Comparison of ENCODE assay signal across 19 cellular contexts in the genomic region with DNA sequence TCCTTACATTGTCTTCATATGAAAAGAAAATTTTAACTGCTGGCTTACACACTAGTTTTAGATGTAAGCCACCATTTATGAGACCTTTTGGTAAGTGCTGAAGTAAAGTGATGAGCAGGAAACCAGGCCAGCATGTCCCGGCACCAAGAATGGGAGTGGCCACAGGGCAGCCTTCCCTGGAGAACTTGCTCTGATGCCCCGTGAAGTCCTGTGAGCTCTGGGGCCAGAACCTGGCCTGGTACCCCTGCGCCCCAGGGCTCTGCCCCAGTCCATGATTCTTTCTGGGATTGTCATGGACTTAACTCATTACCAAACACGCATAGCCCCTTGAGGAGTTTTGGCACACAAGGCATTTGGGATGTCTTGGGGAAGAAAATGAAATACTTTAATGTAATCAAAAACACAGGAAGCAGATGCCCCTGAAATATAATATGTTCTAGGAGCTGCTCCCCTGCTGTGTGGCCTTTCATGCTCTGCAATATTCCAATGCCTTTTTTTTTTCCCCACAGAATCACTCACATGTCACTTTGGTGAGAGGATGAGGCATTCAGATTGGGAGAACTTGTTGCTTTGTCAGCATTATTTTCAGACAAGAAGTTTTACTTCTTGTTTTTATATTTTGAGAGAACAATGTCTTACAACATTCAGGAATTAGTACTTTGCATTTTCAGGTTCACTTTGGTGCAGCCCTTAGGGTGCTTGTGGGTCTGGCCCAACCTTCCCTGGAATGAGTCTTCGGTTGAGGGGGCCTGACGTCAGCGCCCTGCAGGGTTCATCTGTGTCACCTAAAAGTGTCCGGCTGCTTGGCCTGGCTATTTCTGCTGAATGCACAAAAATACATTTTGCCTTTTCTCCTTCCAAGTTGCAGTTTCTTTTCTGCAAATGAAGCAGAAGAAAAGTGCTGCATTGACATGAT. TPM values are rescaled to one million over a fixed set of nuclear protein-coding genes. Genes with fewer than 3 reads are reported as not detected.
DNase-seq lines count a peak whose midpoint lies in the region; ATAC-seq, FAIRE-seq and TF ChIP-seq lines count a peak whose summit lies in the region.
"Had no signal": no experiment of that assay in that cellular context is flagged by ENCODE, and none has a peak within 500 bp of the region (broad histone marks: within the 10 kb centered on the region; RNA-seq: fewer than 3 reads in every experiment).

No MANE protein-coding gene starts in this region.

- no peak for ATAC-seq in A549
- peak; percentile 67 for ATAC-seq in gastroesophageal sphincter
- ATAC-seq: GM23338; stimulated activated memory B cell treated with anti-CD40 and anti-IgM and Interleukin-4, amounts not matched to agents 10 μg/mL and 1 μg/mL and 100 μg/mL, for 72 hours had no signal

- H4K20me1 ChIP-seq in MM.1S (ENCODE audit: insufficient read depth, low read length) = no peaks in the 10 kb centered on the region
- no peaks in the 10 kb centered on the region for H4K20me1 ChIP-seq in Karpas-422 (ENCODE audit: insufficient read depth, low read depth, low read length)

- WGBS in A549 (ENCODE audit: missing lambda C conversion rate) = 35% methylated on average over 7 of the region's 8 CpGs
- WGBS in gastroesophageal sphincter (ENCODE audit: low coverage in 1 of 2), 2 donors = 57 to 67% methylated on average over 4 to 6 of the region's 8 CpGs

- no peak for TF ChIP-seq EP300 in A549 (IDR thresholded peaks at IDR 0.05)
- TF ChIP-seq EP300 in gastroesophageal sphincter (IDR thresholded peaks at IDR 0.05) = no peak

- H3K9me3 ChIP-seq in A549 (no peaks in the 10 kb centered on the region; the same call in 2 of the 3 replicates), MM.1S (replicated peaks; ENCODE audit: insufficient read depth, low read length) (no peaks in the 10 kb centered on the region), gastroesophageal sphincter (peaks cover 0 to 11% (median 0%) of the 10 kb centered on the region in 3 donors), Karpas-422 (ENCODE audit: low read length) (no peaks in the 10 kb centered on the region)

- H3K4me1 ChIP-seq in A549 (no peaks in the 10 kb centered on the region), MM.1S (ENCODE audit: low read length) (peaks cover 19% of the 10 kb centered on the region), gastroesophageal sphincter (no peaks in the 10 kb centered on the region), Karpas-422 (ENCODE audit: low read length) (no peaks in the 10 kb centered on the region)

- no peak overlapping the region for H3K4me2 ChIP-seq in A549
- H3K4me2 ChIP-seq in MM.1S (ENCODE audit: low read depth, low read length) = peak overlapping the region; percentile 38
- H3K4me2 ChIP-seq in Karpas-422 (ENCODE audit: low read depth, low read length, poor library complexity, severe bottlenecking) = no peak overlapping the region
- H3K4me2 ChIP-seq: GM23338 had no signal

- H3K9ac ChIP-seq in MM.1S (ENCODE audit: low read length) (peak overlapping the region; percentile 52; the same call in 1 of the 2 replicates), Karpas-422 (ENCODE audit: low read length) (no peak overlapping the region)

- H2AFZ ChIP-seq in MM.1S (ENCODE audit: low read length) (peak overlapping the region; percentile 88), Karpas-422 (ENCODE audit: low read length) (no peak overlapping the region)
- H2AFZ ChIP-seq: GM23338 had no signal

- FAIRE-seq in A549 (lab: Jason Lieb, UNC) (no peak), urothelium cell line (lab: Jason Lieb, UNC) (no peak)
- FAIRE-seq: endothelial cell of umbilical vein, kidney had no signal

- DNase-seq in A549 (ENCODE audit: low read depth in 1 of 2, low spot score in 1 of 2) (no peak), MM.1S (peak; percentile 85), midbrain (lab: John Stamatoyannopoulos, UW) (peak; percentile 32), HUDEP-2 (lab: John Stamatoyannopoulos, UW; ENCODE audit: unreplicated experiment in 76 of 76) (no peak), Karpas-422 (no peak), urothelium cell line (ENCODE audit: low spot score) (no peak), SK-N-DZ (ENCODE audit: low spot score) (no peak)
- DNase-seq: ACHN; activated CD8-positive, alpha-beta memory T cell treated with anti-CD3 and anti-CD28 coated beads, Interleukin-2, amount 50 U/mL, for 4 hours; activated naive CD4-positive, alpha-beta T cell treated with anti-CD3 and anti-CD28 coated beads, Interleukin-2, amount 50 U/mL, for 16 hours; central memory CD4-positive, alpha-beta T cell; kidney; naive B cell; NCI-H1436 treated with DMSO at 0.1 percent for 48 hours; NCI-H510A treated with DMSO at 0.1 percent for 48 hours had no signal

- H3K36me3 ChIP-seq in MM.1S (replicated peaks; ENCODE audit: insufficient read depth, low read length) (no peaks in the 10 kb centered on the region), gastroesophageal sphincter (no peaks in the 10 kb centered on the region), Karpas-422 (ENCODE audit: insufficient read depth, low read length) (no peaks in the 10 kb centered on the region)

- TF ChIP-seq CTCF in A549 (IDR thresholded peaks at IDR 0.05) = no peak
- TF ChIP-seq CTCF in MM.1S (IDR thresholded peaks at IDR 0.05; ENCODE audit: low read length) = no peak
- no peak for TF ChIP-seq CTCF in gastroesophageal sphincter (IDR thresholded peaks at IDR 0.05)

- no peaks in the 10 kb centered on the region for H3K27me3 ChIP-seq in MM.1S (replicated peaks; ENCODE audit: insufficient read depth, low read length)
- no peaks in the 10 kb centered on the region for H3K27me3 ChIP-seq in gastroesophageal sphincter
- no peaks in the 10 kb centered on the region for H3K27me3 ChIP-seq in Karpas-422 (ENCODE audit: low read length)

- H3F3A ChIP-seq in MM.1S (ENCODE audit: insufficient read depth, low read length) = peaks cover 19% of the 10 kb centered on the region

- H3K4me3 ChIP-seq in A549 (no peak overlapping the region), MM.1S (ENCODE audit: low read length) (peak overlapping the region; percentile 1), gastroesophageal sphincter (no peak overlapping the region), Karpas-422 (ENCODE audit: low read length) (no peak overlapping the region)
- H3K4me3 ChIP-seq: GM23338 had no signal

- TF ChIP-seq POLR2A in A549 (IDR thresholded peaks at IDR 0.05; ENCODE audit: low read length) = no peak
- TF ChIP-seq POLR2A in gastroesophageal sphincter (IDR thresholded peaks at IDR 0.05) = no peak

- POLR2A ChIA-PET in A549 (lab: Yijun Ruan, JAX) = no interaction called here

- H3K79me2 ChIP-seq in MM.1S (ENCODE audit: low read length) = no peaks in the 10 kb centered on the region
- no peaks in the 10 kb centered on the region for H3K79me2 ChIP-seq in Karpas-422 (ENCODE audit: low read length)

- H3K9me2 ChIP-seq in MM.1S (replicated peaks; ENCODE audit: insufficient read depth, low read length) = no peaks in the 10 kb centered on the region
- no peaks in the 10 kb centered on the region for H3K9me2 ChIP-seq in Karpas-422 (replicated peaks; ENCODE audit: insufficient read depth, low read length)

- CTCF ChIA-PET in A549 (lab: Yijun Ruan, JAX) = no interaction called here

- H3K27ac ChIP-seq in A549 = no peak overlapping the region
- peak overlapping the region; percentile 89 for H3K27ac ChIP-seq in MM.1S (ENCODE audit: low read length)
- peak overlapping the region in 2 of 4 donors; percentile 29 to 37 for H3K27ac ChIP-seq in gastroesophageal sphincter
- no peak overlapping the region for H3K27ac ChIP-seq in Karpas-422 (ENCODE audit: low read length)

- TF ChIP-seq RAD21 in A549 (conservative IDR thresholded peaks at IDR 0.05 in 1 of 2, IDR thresholded peaks at IDR 0.05 in 1 of 2) = no peak

TF ChIP-seq in A549, 52 proteins besides CTCF, POLR2A, EP300 and RAD21:
- peak; percentile 82 for TF ChIP-seq MAFK (IDR thresholded peaks at IDR 0.05; ENCODE audit: partially characterized antibody)
- TF ChIP-seq, protein P1, sequence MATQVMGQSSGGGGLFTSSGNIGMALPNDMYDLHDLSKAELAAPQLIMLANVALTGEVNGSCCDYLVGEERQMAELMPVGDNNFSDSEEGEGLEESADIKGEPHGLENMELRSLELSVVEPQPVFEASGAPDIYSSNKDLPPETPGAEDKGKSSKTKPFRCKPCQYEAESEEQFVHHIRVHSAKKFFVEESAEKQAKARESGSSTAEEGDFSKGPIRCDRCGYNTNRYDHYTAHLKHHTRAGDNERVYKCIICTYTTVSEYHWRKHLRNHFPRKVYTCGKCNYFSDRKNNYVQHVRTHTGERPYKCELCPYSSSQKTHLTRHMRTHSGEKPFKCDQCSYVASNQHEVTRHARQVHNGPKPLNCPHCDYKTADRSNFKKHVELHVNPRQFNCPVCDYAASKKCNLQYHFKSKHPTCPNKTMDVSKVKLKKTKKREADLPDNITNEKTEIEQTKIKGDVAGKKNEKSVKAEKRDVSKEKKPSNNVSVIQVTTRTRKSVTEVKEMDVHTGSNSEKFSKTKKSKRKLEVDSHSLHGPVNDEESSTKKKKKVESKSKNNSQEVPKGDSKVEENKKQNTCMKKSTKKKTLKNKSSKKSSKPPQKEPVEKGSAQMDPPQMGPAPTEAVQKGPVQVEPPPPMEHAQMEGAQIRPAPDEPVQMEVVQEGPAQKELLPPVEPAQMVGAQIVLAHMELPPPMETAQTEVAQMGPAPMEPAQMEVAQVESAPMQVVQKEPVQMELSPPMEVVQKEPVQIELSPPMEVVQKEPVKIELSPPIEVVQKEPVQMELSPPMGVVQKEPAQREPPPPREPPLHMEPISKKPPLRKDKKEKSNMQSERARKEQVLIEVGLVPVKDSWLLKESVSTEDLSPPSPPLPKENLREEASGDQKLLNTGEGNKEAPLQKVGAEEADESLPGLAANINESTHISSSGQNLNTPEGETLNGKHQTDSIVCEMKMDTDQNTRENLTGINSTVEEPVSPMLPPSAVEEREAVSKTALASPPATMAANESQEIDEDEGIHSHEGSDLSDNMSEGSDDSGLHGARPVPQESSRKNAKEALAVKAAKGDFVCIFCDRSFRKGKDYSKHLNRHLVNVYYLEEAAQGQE (IDR thresholded peaks at IDR 0.05) = no peak

RNA-seq across cellular contexts. Expression of a gene that starts 53.2 kb away (rescaled TPM):
- 0.13 and 0.17 TPM in 2 replicates for polyA plus RNA-seq in A549 (2011; rRNA removed)
- polyA plus RNA-seq in A549 (2012; cell fraction: cytosol; rRNA removed) = 0.09 and 0.12 TPM in 2 replicates
- polyA plus RNA-seq in A549 (2012; cell fraction: nucleus; rRNA removed) = 0.07 and 0.13 TPM in 2 replicates
- 0.07 to 0.28 TPM (median 0.17 TPM) in 3 replicates for polyA plus RNA-seq in A549 (2017; fragmentation: RNase III; extraction: RNeasy Plus Mini Kit Qiagen cat#74134 plus additional on column Dnase treatment)
- polyA minus RNA-seq in A549 (2011; rRNA and poly(A)+ RNA removed) = 0.73 TPM in 1 of 2 replicates, not detected in the other
- total RNA-seq in gastroesophageal sphincter = 10 to 100 TPM; 44.7 to 81.2 (median 56.9) TPM
- total RNA-seq in Karpas-422 (2014; rRNA removed; shearing (Covaris generic); ENCODE audit: low replicate concordance) = not detected in 2 replicates
- polyA plus RNA-seq in SK-N-DZ (2014; cell fraction: cytosol; rRNA removed) = 19.1 and 22.3 TPM in 2 replicates
- 14.6 and 26.1 TPM in 2 replicates for polyA plus RNA-seq in SK-N-DZ (2014; cell fraction: nucleus; rRNA removed)

Comparison
In these comparisons a context has a peak if more than half of its experiments do, and no peak if none do; other contexts are left out.
1. DNase-seq: peak in MM.1S (single experiment) and midbrain (single experiment); none in A549 (0 of 2), HUDEP-2 (0 of 76), Karpas-422 (single experiment), urothelium cell line (single experiment) and SK-N-DZ (single experiment).
2. RNA of a gene that starts 53.2 kb away (total RNA-seq): 44.7 to 81.2 TPM in gastroesophageal sphincter; not detected in Karpas-422; every median in the first group is over 10 times any median in the second.